In the genomic region with DNA sequence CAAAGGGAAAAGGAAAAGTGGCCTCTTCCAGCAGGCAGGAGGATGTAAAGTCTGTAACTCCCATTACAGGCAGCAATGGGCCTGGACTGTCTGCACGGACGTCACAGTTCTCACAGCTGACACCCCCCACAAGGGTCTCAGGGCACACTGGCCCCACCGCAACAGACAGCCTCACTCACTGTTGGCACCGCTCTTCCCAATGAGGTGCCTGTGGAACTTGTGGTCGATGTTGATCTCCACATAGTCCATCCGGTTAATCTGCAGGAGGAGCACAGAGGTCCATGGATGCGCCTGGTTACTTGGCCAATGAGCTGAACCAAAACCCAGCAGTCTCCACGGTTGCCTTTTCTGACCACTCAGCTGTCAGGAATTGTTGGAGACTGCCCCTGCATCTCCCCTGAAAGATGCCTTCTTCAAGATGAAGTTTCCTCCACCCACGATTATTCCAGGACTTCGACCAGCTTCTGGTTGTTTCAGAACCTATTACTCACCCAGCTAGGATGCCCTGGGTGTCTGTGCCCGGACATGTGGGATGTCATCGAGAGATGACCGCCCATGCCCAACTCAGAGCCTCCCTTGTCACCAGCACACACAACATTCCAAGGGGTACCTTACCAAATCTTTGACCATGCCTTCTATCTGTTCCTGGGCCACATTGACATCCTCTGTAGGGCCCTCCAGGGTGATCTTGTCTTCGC, we compare ENCODE assay signal across 12 cellular contexts.
A peak's percentile ranks its signal among the peaks of the same experiment; 100 is the strongest.
DNase-seq lines count a peak whose midpoint lies in the region.
"Had no signal": no experiment of that assay in that cellular context is flagged by ENCODE, and none has a peak within 500 bp of the region (broad histone marks: within the 10 kb centered on the region; RNA-seq: fewer than 3 reads in every experiment).

No MANE protein-coding gene starts in this region.

- intact Hi-C loops in posterior vena cava (cut with DNase I): no loop called here

- peak; percentile 41 for DNase-seq in activated effector memory CD4-positive, alpha-beta T cell treated with anti-CD3 and anti-CD28 coated beads, Interleukin-2, amount 50 U/mL, for 16 hours
- DNase-seq in activated effector memory CD4-positive, alpha-beta T cell treated with Interleukin-2 at 50 U/mL for 16 hours: no peak
- DNase-seq in islet precursor cell (peak; percentile 29), posterior vena cava (ENCODE audit: low spot score) (peak; percentile 50), kidney tubule cell (ENCODE audit: low spot score) (no peak), epidermal melanocyte (ENCODE audit: insufficient read length, low spot score) (no peak)
- no peak for DNase-seq in stimulated activated CD8-positive, alpha-beta memory T cell treated with anti-CD3 and anti-CD28 coated beads, Interleukin-4, amount 100 ng/mL, for 48 hours
- DNase-seq: Caco-2; CD8-positive, alpha-beta memory T cell; DND-41; GDM1; H7 had no signal

Comparison
In these comparisons a context has a peak if more than half of its experiments do, and no peak if none do; other contexts are left out.
1. DNase-seq: peak in activated effector memory CD4-positive, alpha-beta T cell treated with anti-CD3 and anti-CD28 coated beads, Interleukin-2, amount 50 U/mL, for 16 hours (single experiment), islet precursor cell (single experiment) and posterior vena cava (single experiment); none in activated effector memory CD4-positive, alpha-beta T cell treated with Interleukin-2 at 50 U/mL for 16 hours (single experiment), kidney tubule cell (single experiment), stimulated activated CD8-positive, alpha-beta memory T cell treated with anti-CD3 and anti-CD28 coated beads, Interleukin-4, amount 100 ng/mL, for 48 hours (single experiment) and epidermal melanocyte (single experiment).